In the genomic region with DNA sequence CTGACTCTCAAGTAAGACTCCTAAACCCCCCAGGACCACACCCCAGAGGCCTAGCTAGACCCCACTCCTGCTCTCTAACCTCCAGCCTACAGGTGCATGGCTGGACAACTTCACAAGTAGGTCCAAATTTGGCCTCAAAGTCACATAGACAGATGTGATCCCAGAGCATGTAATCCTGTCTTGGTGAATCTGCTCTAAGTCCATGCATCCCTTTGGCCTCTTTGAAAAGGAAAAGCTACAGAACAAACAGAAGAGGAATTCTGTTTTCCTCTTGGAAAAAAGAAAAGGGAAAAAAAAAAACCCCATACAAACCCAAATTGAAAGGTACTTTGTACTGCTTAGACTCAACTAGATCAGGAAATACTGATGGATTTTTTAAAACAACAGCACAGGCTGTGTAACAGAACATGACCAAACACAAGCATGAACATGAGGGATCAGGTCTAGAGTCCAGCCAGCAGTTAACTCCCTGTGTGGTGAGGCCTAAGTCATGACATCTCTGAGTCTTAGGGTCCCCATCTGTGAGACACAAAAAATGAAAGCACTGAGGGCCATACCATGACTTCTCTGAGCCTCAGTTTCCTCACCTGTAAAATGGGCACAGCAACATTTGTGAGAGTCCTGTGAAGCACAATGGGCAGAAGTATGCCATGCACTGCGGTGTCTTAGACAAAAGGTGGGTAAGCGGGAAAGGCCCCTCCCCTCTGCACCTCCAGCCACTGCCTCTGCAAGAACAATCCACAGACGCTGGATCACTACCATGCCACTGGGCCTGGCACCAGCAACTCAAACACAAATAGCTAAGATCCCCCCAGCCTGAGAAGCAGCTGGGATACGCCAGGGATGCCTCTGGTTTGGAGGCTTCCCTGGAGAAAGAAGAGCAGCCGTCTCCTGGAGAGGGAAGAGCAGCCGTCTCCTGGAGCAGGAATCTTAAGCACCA, we compare ENCODE assay signal across 10 cellular contexts. TPM values are rescaled to one million over a fixed set of nuclear protein-coding genes. Genes with fewer than 3 reads are reported as not detected.
DNase-seq lines count a peak whose midpoint lies in the region; ATAC-seq and TF ChIP-seq lines count a peak whose summit lies in the region.
"Had no signal": no experiment of that assay in that cellular context is flagged by ENCODE, and none has a peak within 500 bp of the region (broad histone marks: within the 10 kb centered on the region; RNA-seq: fewer than 3 reads in every experiment).

No MANE protein-coding gene starts in this region.

- H3K4me1 Mint-ChIP-seq in activated naive CD8-positive, alpha-beta T cell (ENCODE audit: low read depth) = peaks cover 33% of the 10 kb centered on the region
- H3K4me1 Mint-ChIP-seq in activated naive CD8-positive, alpha-beta T cell treated with anti-CD3 and anti-CD28 coated beads for 36 hours = peaks cover 34% of the 10 kb centered on the region
- H3K4me1 Mint-ChIP-seq in neural progenitor cell = peaks cover 40% of the 10 kb centered on the region

- TF ChIP-seq EP300 in upper lobe of left lung (IDR thresholded peaks at IDR 0.05) = no peak

- WGBS in upper lobe of left lung, 2 donors = 70 to 76% methylated on average over 5 to 6 of the region's 6 CpGs

- peaks cover 33% of the 10 kb centered on the region for H3K79me2 ChIP-seq in fibroblast of lung (ENCODE audit: control insufficient read depth, insufficient read depth, low read length)
- H3K79me2 ChIP-seq in neural progenitor cell (ENCODE audit: low read depth) = no peaks in the 10 kb centered on the region

- peaks cover 2% of the 10 kb centered on the region for H3K36me3 Mint-ChIP-seq in activated naive CD8-positive, alpha-beta T cell
- peaks cover 6% of the 10 kb centered on the region for H3K36me3 Mint-ChIP-seq in activated naive CD8-positive, alpha-beta T cell treated with anti-CD3 and anti-CD28 coated beads for 36 hours
- no peaks in the 10 kb centered on the region for H3K36me3 Mint-ChIP-seq in neural progenitor cell

- H3K4me2 ChIP-seq in fibroblast of lung (ENCODE audit: extremely low read depth, insufficient read depth, low read length) = peak overlapping the region; percentile 83
- H3K4me2 ChIP-seq in neural progenitor cell = peak overlapping the region; percentile 50

- H3K4me3 Mint-ChIP-seq in activated naive CD8-positive, alpha-beta T cell = no peak overlapping the region
- no peak overlapping the region for H3K4me3 Mint-ChIP-seq in activated naive CD8-positive, alpha-beta T cell treated with anti-CD3 and anti-CD28 coated beads for 36 hours
- peak overlapping the region; percentile 68 for H3K4me3 Mint-ChIP-seq in neural progenitor cell

- ATAC-seq in upper lobe of left lung (ENCODE audit: low FRiP score in 2 of 2) = no peak
- ATAC-seq: activated CD4-positive, CD25-positive, alpha-beta regulatory T cell treated with anti-CD3 and anti-CD28 coated beads, Interleukin-2, amount 50 U/mL, for 24 hours had no signal

- H3K9ac ChIP-seq in fibroblast of lung (ENCODE audit: insufficient read depth, low read length) = no peak overlapping the region
- H3K9ac ChIP-seq in neural progenitor cell = no peak overlapping the region

- H3K27me3 Mint-ChIP-seq in activated naive CD8-positive, alpha-beta T cell = no peaks in the 10 kb centered on the region
- no peaks in the 10 kb centered on the region for H3K27me3 Mint-ChIP-seq in activated naive CD8-positive, alpha-beta T cell treated with anti-CD3 and anti-CD28 coated beads for 36 hours
- peaks cover 6% of the 10 kb centered on the region for H3K27me3 Mint-ChIP-seq in neural progenitor cell (ENCODE audit: insufficient read depth, low read depth)

- no peaks in the 10 kb centered on the region for H3K9me3 ChIP-seq in fibroblast of lung (ENCODE audit: control insufficient read depth, insufficient read depth, low read depth, low read length)
- H3K9me3 ChIP-seq in neural progenitor cell (ENCODE audit: low read depth) = no peaks in the 10 kb centered on the region
- H3K9me3 ChIP-seq in upper lobe of left lung = no peaks in the 10 kb centered on the region

- peak overlapping the region; percentile 22 for H3K27ac Mint-ChIP-seq in activated naive CD8-positive, alpha-beta T cell
- H3K27ac Mint-ChIP-seq in activated naive CD8-positive, alpha-beta T cell treated with anti-CD3 and anti-CD28 coated beads for 36 hours = no peak overlapping the region
- H3K27ac Mint-ChIP-seq in neural progenitor cell = peak overlapping the region; percentile 97

- no peak for DNase-seq in activated naive CD8-positive, alpha-beta T cell treated with anti-CD3 and anti-CD28 coated beads for 36 hours
- no peak for DNase-seq in fibroblast of lung (ENCODE audit: low read depth in 2 of 2)
- DNase-seq in neural progenitor cell (ENCODE audit: low spot score) = no peak
- no peak for DNase-seq in upper lobe of left lung
- DNase-seq in occipital lobe (lab: John Stamatoyannopoulos, UW) = no peak
- no peak for DNase-seq in NCI-H774 (lab: John Stamatoyannopoulos, UW)
- no peak for DNase-seq in activated CD4-positive, alpha-beta T cell treated with anti-CD3 and anti-CD28 coated beads for 1 hour
- DNase-seq: NCI-H748 treated with DMSO at 0.1 percent for 48 hours had no signal

- TF ChIP-seq CTCF in fibroblast of lung (conservative IDR thresholded peaks at IDR 0.05 in 1 of 2, IDR thresholded peaks at IDR 0.05 in 1 of 2; ENCODE audit: low read depth in 1 of 2, low read length in 2 of 2) (no peak), neural progenitor cell (IDR thresholded peaks at IDR 0.05) (no peak), upper lobe of left lung (IDR thresholded peaks at IDR 0.05) (no peak)

- H3K36me3 ChIP-seq in fibroblast of lung (ENCODE audit: control insufficient read depth, insufficient read depth, low read length) = no peaks in the 10 kb centered on the region
- H3K36me3 ChIP-seq in neural progenitor cell = no peaks in the 10 kb centered on the region
- no peaks in the 10 kb centered on the region for H3K36me3 ChIP-seq in upper lobe of left lung

- H3F3A ChIP-seq in neural progenitor cell (ENCODE audit: low read depth) = peaks cover 12% of the 10 kb centered on the region

- H4K20me1 ChIP-seq in fibroblast of lung (ENCODE audit: control insufficient read depth, extremely low read depth, insufficient read depth, low read length) = no peaks in the 10 kb centered on the region
- peaks cover 4% of the 10 kb centered on the region for H4K20me1 ChIP-seq in neural progenitor cell (ENCODE audit: low read depth)

- TF ChIP-seq POLR2A in upper lobe of left lung (IDR thresholded peaks at IDR 0.05) = no peak

- H3K27ac ChIP-seq in fibroblast of lung (ENCODE audit: insufficient read depth, low read length) (peak overlapping the region; percentile 71), neural progenitor cell (no peak overlapping the region), upper lobe of left lung (peak overlapping the region; percentile 73 to 89 (median 83))

- H3K4me3 ChIP-seq in fibroblast of lung (replicated peaks in 1 of 4; ENCODE audit: control extremely low read depth in 1 of 4, insufficient read depth in 1 of 4, low read depth in 3 of 4, low read length in 4 of 4) (peak overlapping the region in 1 of 4 experiments; percentile 23), neural progenitor cell (no peak overlapping the region), upper lobe of left lung (no peak overlapping the region)

- H3K4me1 ChIP-seq in fibroblast of lung (ENCODE audit: control insufficient read depth, extremely low read depth, insufficient read depth, low read length) (peaks cover 33% of the 10 kb centered on the region), neural progenitor cell (peaks cover 24% of the 10 kb centered on the region), upper lobe of left lung (peaks cover 42 to 49% (median 45%) of the 10 kb centered on the region in 4 donors)

- no peaks in the 10 kb centered on the region for H3K27me3 ChIP-seq in fibroblast of lung (ENCODE audit: control insufficient read depth, insufficient read depth, low read length)
- H3K27me3 ChIP-seq in neural progenitor cell = no peaks in the 10 kb centered on the region
- H3K27me3 ChIP-seq in upper lobe of left lung = no peaks in the 10 kb centered on the region

- no peaks in the 10 kb centered on the region for H3K9me3 Mint-ChIP-seq in activated naive CD8-positive, alpha-beta T cell (ENCODE audit: low read depth)
- H3K9me3 Mint-ChIP-seq in activated naive CD8-positive, alpha-beta T cell treated with anti-CD3 and anti-CD28 coated beads for 36 hours = peaks cover 2% of the 10 kb centered on the region
- no peaks in the 10 kb centered on the region for H3K9me3 Mint-ChIP-seq in neural progenitor cell

- H2AFZ ChIP-seq in fibroblast of lung (ENCODE audit: low read length) = no peak overlapping the region
- H2AFZ ChIP-seq in neural progenitor cell (replicated peaks) = no peak overlapping the region

RNA-seq across cellular contexts. Expression of gene PITPNM2, which starts 9.9 kb away (rescaled TPM):
- total RNA-seq in activated naive CD8-positive, alpha-beta T cell treated with anti-CD3 and anti-CD28 coated beads for 36 hours = 10 to 100 TPM; 13.1 to 13.2 TPM
- total RNA-seq in fibroblast of lung (4.4 and 6.6 TPM in 2 replicates), neural progenitor cell (ENCODE audit: low replicate concordance) (0.56 and 1.2 TPM in 2 replicates), upper lobe of left lung (10 to 100 TPM; 17.5 to 56.6 (median 29.4) TPM), occipital lobe (9.0 TPM)
- polyA plus RNA-seq in fibroblast of lung = 2.2 and 4.9 TPM in 2 replicates
- 5.2 and 9.0 TPM in 2 replicates for polyA plus RNA-seq in fibroblast of lung (2012)
- 8.8 and 23.5 TPM in 2 replicates for polyA minus RNA-seq in fibroblast of lung (ENCODE audit: low replicate concordance)
